8 cellular contexts compared by ENCODE assay signal in genomic region chr7:66557214-66558200, GRCh38.
DNase-seq lines count a peak whose midpoint lies in the region; TF ChIP-seq lines count a peak whose summit lies in the region.

No MANE protein-coding gene starts in this region.

- H3K4me2 ChIP-seq in Loucy (ENCODE audit: low read depth, low read length, poor library complexity, severe bottlenecking) (no peak overlapping the region), mammary epithelial cell (ENCODE audit: insufficient read depth, low read depth, low read length) (no peak overlapping the region)

- H3K27ac ChIP-seq in mammary epithelial cell (ENCODE audit: insufficient read depth, low read depth, low read length): no peak overlapping the region

- 57% methylated on average over 21 of the region's 40 CpGs for WGBS in mammary epithelial cell (ENCODE audit: low coverage, missing lambda C conversion rate)

- BruUV-seq in mammary epithelial cell (replicated peaks; lab: Mats Ljungman, UMichigan): no TSS peak

- H3K9me3 ChIP-seq in Loucy (ENCODE audit: insufficient read depth, low read depth, low read length) (no peaks in the 10 kb centered on the region), mammary epithelial cell (replicated peaks; ENCODE audit: insufficient read depth, low read length) (no peaks in the 10 kb centered on the region)

- dilution Hi-C loops in mammary epithelial cell (cut with HindIII; ENCODE audit: low sequenced_read_pairs): no loop called here

- no peaks in the 10 kb centered on the region for H3F3A ChIP-seq in Loucy (ENCODE audit: low read depth)

- in situ Hi-C loops in mammary epithelial cell (cut with MboI; ENCODE audit: low sequenced_read_pairs in 2 of 2): no loop called here

- peaks cover 51% of the 10 kb centered on the region; the same call in 1 of the 2 replicates for H3K36me3 ChIP-seq in Loucy (ENCODE audit: insufficient read depth, low read length)
- H3K36me3 ChIP-seq in mammary epithelial cell (ENCODE audit: insufficient read depth, low read length): peaks cover 8% of the 10 kb centered on the region
- peaks cover 2% of the 10 kb centered on the region for H3K36me3 ChIP-seq in kidney epithelial cell (ENCODE audit: control insufficient read depth, insufficient read depth, low read length)

- no peaks in the 10 kb centered on the region for H3K4me1 ChIP-seq in Loucy (ENCODE audit: insufficient read depth, low read length, poor library complexity, severe bottlenecking)
- H3K4me1 ChIP-seq in mammary epithelial cell (ENCODE audit: insufficient read depth, low read length): no peaks in the 10 kb centered on the region

- H3K27me3 ChIP-seq in Loucy (ENCODE audit: insufficient read depth, low read length, poor library complexity, severe bottlenecking): no peaks in the 10 kb centered on the region
- H3K27me3 ChIP-seq in mammary epithelial cell (ENCODE audit: insufficient read depth, low read length): no peaks in the 10 kb centered on the region
- no peaks in the 10 kb centered on the region for H3K27me3 ChIP-seq in kidney epithelial cell (ENCODE audit: control insufficient read depth, insufficient read depth, low read length)

- TF ChIP-seq CTCF in Loucy (conservative IDR thresholded peaks at IDR 0.05; ENCODE audit: low read length) (peak; percentile 88), mammary epithelial cell (conservative IDR thresholded peaks at IDR 0.05 in 1 of 2, IDR thresholded peaks at IDR 0.05 in 1 of 2; ENCODE audit: extremely low read depth in 1 of 2, insufficient read depth in 1 of 2, low read depth in 1 of 2, low read length in 2 of 2) (peak; percentile 88 to 94), kidney epithelial cell (IDR thresholded peaks at IDR 0.05; ENCODE audit: insufficient read depth, low read length, poor library complexity, severe bottlenecking) (peak; percentile 96)

- DNase-seq in AG08396 (ENCODE audit: low spot score) (peak; percentile 84), GM19238 (ENCODE audit: insufficient read length, low spot score) (peak; percentile 71), mammary epithelial cell (peak; percentile 22), kidney epithelial cell (ENCODE audit: low read depth) (no peak), OCI-M2 (lab: John Stamatoyannopoulos, UW; ENCODE audit: unreplicated experiment) (no peak)
- peak; percentile 34 to 70 (median 62) for DNase-seq in activated CD4-positive, CD25-positive, alpha-beta regulatory T cell (lab: John Stamatoyannopoulos, UW)
- peak; percentile 67 for DNase-seq in stimulated activated CD4-positive, alpha-beta T cell treated with anti-CD3 and anti-CD28 coated beads, Interleukin-1b, Interleukin-23, amount 100 ng/mL, for 48 hours

- H4K20me1 ChIP-seq in Loucy (ENCODE audit: insufficient read depth, low read length, poor library complexity, severe bottlenecking): peaks cover 9% of the 10 kb centered on the region
- no peaks in the 10 kb centered on the region for H4K20me1 ChIP-seq in mammary epithelial cell (ENCODE audit: insufficient read depth, low read length)

- intact Hi-C loops in mammary epithelial cell (cut with micrococcal nuclease): loop anchor here (2.0 to 10.0 kb wide), 3 partner anchors 97 to 447 kb away; no protein-coding TSS in a partner anchor

- no peak overlapping the region for H3K4me3 ChIP-seq in Loucy (ENCODE audit: low read length, poor library complexity, severe bottlenecking)
- H3K4me3 ChIP-seq in mammary epithelial cell (replicated peaks in 1 of 3; ENCODE audit: insufficient read depth in 1 of 3, low read depth in 2 of 3, low read length in 3 of 3): no peak overlapping the region
- H3K4me3 ChIP-seq in kidney epithelial cell (ENCODE audit: low read depth, low read length): no peak overlapping the region

- CTCF ChIA-PET in mammary epithelial cell (lab: Charles Lee; ENCODE audit: low non-redundant PET): interaction anchor here (0.6 kb wide), 1 partner anchor 271 kb away, joined by 3 read pairs; no protein-coding TSS in a partner anchor

- no peak overlapping the region for H2AFZ ChIP-seq in Loucy (ENCODE audit: low read length)
- no peak overlapping the region for H2AFZ ChIP-seq in mammary epithelial cell (ENCODE audit: low read depth, low read length)

- no peaks in the 10 kb centered on the region for H3K9me2 ChIP-seq in Loucy (replicated peaks; ENCODE audit: low read depth, low read length)

- H3K79me2 ChIP-seq in Loucy (ENCODE audit: insufficient read depth, low read length): peaks cover 6% of the 10 kb centered on the region; the same call in 1 of the 2 replicates
- peaks cover 70% of the 10 kb centered on the region for H3K79me2 ChIP-seq in mammary epithelial cell (ENCODE audit: insufficient read depth, low read length)

- H3K9ac ChIP-seq in Loucy (ENCODE audit: low read depth, low read length, poor library complexity, severe bottlenecking) (no peak overlapping the region), mammary epithelial cell (ENCODE audit: insufficient read depth, low read length) (no peak overlapping the region)

Comparison
In these comparisons a context has a peak if more than half of its experiments do, and no peak if none do; other contexts are left out.
1. DNase-seq: peak in AG08396 (single experiment), GM19238 (single experiment), activated CD4-positive, CD25-positive, alpha-beta regulatory T cell (4 of 4), mammary epithelial cell (single experiment) and stimulated activated CD4-positive, alpha-beta T cell treated with anti-CD3 and anti-CD28 coated beads, Interleukin-1b, Interleukin-23, amount 100 ng/mL, for 48 hours (single experiment); none in kidney epithelial cell (single experiment) and OCI-M2 (single experiment).
2. Peak in every context shown above with its lines, with median percentiles within 50 percentile points of each other: CTCF ChIP-seq.